In genomic region chr16:28192811-28193529, GRCh38 we compare ENCODE assay signal across 9 cellular contexts. TPM values are rescaled to one million over a fixed set of nuclear protein-coding genes. Genes with fewer than 3 reads are reported as not detected.
A peak's percentile ranks its signal among the peaks of the same experiment; 100 is the strongest.
DNase-seq lines count a peak whose midpoint lies in the region; ATAC-seq, FAIRE-seq and TF ChIP-seq lines count a peak whose summit lies in the region.
"Had no signal": no experiment of that assay in that cellular context is flagged by ENCODE, and none has a peak within 500 bp of the region (broad histone marks: within the 10 kb centered on the region; RNA-seq: fewer than 3 reads in every experiment).

No MANE protein-coding gene starts in this region.

- peaks cover 75% of the 10 kb centered on the region for H4K20me1 ChIP-seq in Loucy (ENCODE audit: insufficient read depth, low read length, poor library complexity, severe bottlenecking)

- peak overlapping the region; percentile 73 to 87 (median 86) for H3K4me3 Mint-ChIP-seq in naive thymus-derived CD4-positive, alpha-beta T cell

- DNase-seq in activated gamma-delta T cell treated with Interleukin-2 at 50 U/mL for 16 hours (peak; percentile 73), activated gamma-delta T cell (lab: John Stamatoyannopoulos, UW) (no peak), activated T-cell treated with anti-CD3 and anti-CD28 coated beads for 1 hour (ENCODE audit: low read depth) (peak; percentile 60), NCI-H510A (lab: John Stamatoyannopoulos, UW) (no peak), HTR-8/SVneo (ENCODE audit: insufficient read length, low spot score) (no peak)
- DNase-seq in naive thymus-derived CD4-positive, alpha-beta T cell, result peak; percentile 36 to 83 (median 79)

- peak overlapping the region; percentile 36 for H3K9ac ChIP-seq in Loucy (ENCODE audit: low read depth, low read length, poor library complexity, severe bottlenecking)

- peaks cover 4 to 42% (median 34%) of the 10 kb centered on the region in 5 donors for H3K36me3 Mint-ChIP-seq in naive thymus-derived CD4-positive, alpha-beta T cell

- H3F3A ChIP-seq in Loucy (ENCODE audit: low read depth), result no peaks in the 10 kb centered on the region

- no peak for FAIRE-seq in HTR-8/SVneo (lab: Jason Lieb, UNC)
- FAIRE-seq: A204.1 had no signal

- H3K4me1 Mint-ChIP-seq in naive thymus-derived CD4-positive, alpha-beta T cell, result peaks cover 73 to 98% (median 92%) of the 10 kb centered on the region in 7 donors

- no peaks in the 10 kb centered on the region for H3K27me3 Mint-ChIP-seq in naive thymus-derived CD4-positive, alpha-beta T cell

- peaks cover 98% of the 10 kb centered on the region for H3K79me2 ChIP-seq in Loucy (ENCODE audit: insufficient read depth, low read length)

- intact Hi-C loops in naive thymus-derived CD4-positive, alpha-beta T cell (cut with micrococcal nuclease), result loop anchor here (1.0 kb wide), 8 partner anchors 8 to 56 kb away; no protein-coding TSS in a partner anchor

- H3K9me2 ChIP-seq in Loucy (replicated peaks; ENCODE audit: low read depth, low read length), result no peaks in the 10 kb centered on the region

- H3K4me2 ChIP-seq in Loucy (ENCODE audit: low read depth, low read length, poor library complexity, severe bottlenecking), result peak overlapping the region; percentile 60

- peak; percentile 91 for ATAC-seq in naive thymus-derived CD4-positive, alpha-beta T cell
- no peak for ATAC-seq in HG02973 (IDR thresholded peaks at IDR 0.05; ENCODE audit: unreplicated experiment)

- peaks cover 19% of the 10 kb centered on the region; the same call in 1 of the 2 replicates for H3K36me3 ChIP-seq in Loucy (ENCODE audit: insufficient read depth, low read length)
- H3K36me3 ChIP-seq in naive thymus-derived CD4-positive, alpha-beta T cell (ENCODE audit: control insufficient read depth in 2 of 3, insufficient read depth in 3 of 3, low read length in 3 of 3), result peaks cover 0 to 8% (median 6%) of the 10 kb centered on the region in 3 experiments

- CTCF ChIA-PET in naive thymus-derived CD4-positive, alpha-beta T cell (lab: Charles Lee), result interaction anchor here (0.9 to 2.9 kb wide), 8 partner anchors 11 to 52 kb away, joined by 3 to 18 read pairs (median 4); no protein-coding TSS in a partner anchor

- H3K27me3 ChIP-seq in Loucy (ENCODE audit: insufficient read depth, low read length, poor library complexity, severe bottlenecking), result no peaks in the 10 kb centered on the region
- H3K27me3 ChIP-seq in naive thymus-derived CD4-positive, alpha-beta T cell (ENCODE audit: control insufficient read depth in 2 of 2, insufficient read depth in 2 of 2, low read length in 2 of 2), result no peaks in the 10 kb centered on the region

- H3K27ac ChIP-seq in naive thymus-derived CD4-positive, alpha-beta T cell (ENCODE audit: low read depth, low read length), result peak overlapping the region; percentile 77

- H3K4me3 ChIP-seq in Loucy (ENCODE audit: low read length, poor library complexity, severe bottlenecking), result peak overlapping the region; percentile 47
- peak overlapping the region; percentile 39 for H3K4me3 ChIP-seq in naive thymus-derived CD4-positive, alpha-beta T cell (ENCODE audit: low read length)

- TF ChIP-seq CTCF in Loucy (conservative IDR thresholded peaks at IDR 0.05; ENCODE audit: low read length), result peak; percentile 52

- peak overlapping the region; percentile 86 to 99 (median 95) for H3K27ac Mint-ChIP-seq in naive thymus-derived CD4-positive, alpha-beta T cell

- no peaks in the 10 kb centered on the region for H3K9me3 Mint-ChIP-seq in naive thymus-derived CD4-positive, alpha-beta T cell

- H3K9me3 ChIP-seq in Loucy (ENCODE audit: insufficient read depth, low read depth, low read length), result no peaks in the 10 kb centered on the region
- H3K9me3 ChIP-seq in naive thymus-derived CD4-positive, alpha-beta T cell (ENCODE audit: control insufficient read depth in 2 of 3, low read length in 3 of 3), result no peaks in the 10 kb centered on the region

- peaks cover 18% of the 10 kb centered on the region for H3K4me1 ChIP-seq in Loucy (ENCODE audit: insufficient read depth, low read length, poor library complexity, severe bottlenecking)
- H3K4me1 ChIP-seq in naive thymus-derived CD4-positive, alpha-beta T cell (ENCODE audit: control insufficient read depth in 2 of 2, insufficient read depth in 2 of 2, low read length in 2 of 2), result peaks cover 51 to 83% of the 10 kb centered on the region in 2 donors

- no peak overlapping the region for H2AFZ ChIP-seq in Loucy (ENCODE audit: low read length)

- POLR2A ChIA-PET in naive thymus-derived CD4-positive, alpha-beta T cell (lab: Charles Lee), result interaction anchor here (0.7 to 3.8 kb wide), 10 partner anchors 9 to 51 kb away, joined by 3 to 53 read pairs (median 6); no protein-coding TSS in a partner anchor

RNA-seq across cellular contexts. Expression of gene XPO6, which starts 18.8 kb away (rescaled TPM):
- total RNA-seq in naive thymus-derived CD4-positive, alpha-beta T cell, result 100 to 1,000 TPM; 232 to 437 (median 385) TPM
- 100 to 1,000 TPM in 1 of 2 donors, 10 to 100 TPM in 1; 89.5 to 144 TPM for polyA plus RNA-seq in naive thymus-derived CD4-positive, alpha-beta T cell

Comparison
In these comparisons a context has a peak if more than half of its experiments do, and no peak if none do; other contexts are left out.
1. DNase-seq: peak in activated gamma-delta T cell treated with Interleukin-2 at 50 U/mL for 16 hours (single experiment), activated T-cell treated with anti-CD3 and anti-CD28 coated beads for 1 hour (single experiment) and naive thymus-derived CD4-positive, alpha-beta T cell (9 of 9); none in activated gamma-delta T cell (single experiment), NCI-H510A (single experiment) and HTR-8/SVneo (single experiment).